Comparison of ENCODE assay signal across 18 cellular contexts in genomic region chr2:138831691-138832090, GRCh38. TPM values are rescaled to one million over a fixed set of nuclear protein-coding genes. Genes with fewer than 3 reads are reported as not detected.
DNase-seq lines count a peak whose midpoint lies in the region; ATAC-seq and TF ChIP-seq lines count a peak whose summit lies in the region.
"Had no signal": no experiment of that assay in that cellular context is flagged by ENCODE, and none has a peak within 500 bp of the region (broad histone marks: within the 10 kb centered on the region; RNA-seq: fewer than 3 reads in every experiment).

No MANE protein-coding gene starts in this region.

- H3K36me3 ChIP-seq in mammary epithelial cell (ENCODE audit: insufficient read depth, low read length) (no peaks in the 10 kb centered on the region), breast epithelium (no peaks in the 10 kb centered on the region)
- H3K36me3 ChIP-seq: BLaER1 had no signal

- H3K27me3 ChIP-seq in mammary epithelial cell (ENCODE audit: insufficient read depth, low read length) (peaks cover 4% of the 10 kb centered on the region), breast epithelium (peaks cover 0 to 3% of the 10 kb centered on the region in 2 donors)
- H3K27me3 ChIP-seq: BLaER1 had no signal

- H3K9ac ChIP-seq in mammary epithelial cell (ENCODE audit: insufficient read depth, low read length): no peak overlapping the region
- H3K9ac ChIP-seq: BLaER1 had no signal

- POLR2A ChIA-PET in WTC11 (lab: Charles Lee): no interaction called here

- H3K4me3 ChIP-seq in mammary epithelial cell (replicated peaks in 1 of 3; ENCODE audit: insufficient read depth in 1 of 3, low read depth in 2 of 3, low read length in 3 of 3): no peak overlapping the region
- no peak overlapping the region for H3K4me3 ChIP-seq in breast epithelium
- H3K4me3 ChIP-seq in epithelial cell of esophagus (ENCODE audit: low read length): no peak overlapping the region
- H3K4me3 ChIP-seq: A549, BLaER1 had no signal

- no peak overlapping the region for H2AFZ ChIP-seq in mammary epithelial cell (ENCODE audit: low read depth, low read length)

- no peak for TF ChIP-seq CTCF in mammary epithelial cell (conservative IDR thresholded peaks at IDR 0.05 in 1 of 2, IDR thresholded peaks at IDR 0.05 in 1 of 2; ENCODE audit: extremely low read depth in 1 of 2, insufficient read depth in 1 of 2, low read depth in 1 of 2, low read length in 2 of 2)
- no peak for TF ChIP-seq CTCF in breast epithelium (IDR thresholded peaks at IDR 0.05)
- TF ChIP-seq CTCF in epithelial cell of esophagus (IDR thresholded peaks at IDR 0.05; ENCODE audit: insufficient read depth, low read depth, low read length, missing control alignments): no peak
- TF ChIP-seq CTCF in WTC11 (IDR thresholded peaks at IDR 0.05): no peak

- intact Hi-C loops in mammary epithelial cell (cut with micrococcal nuclease) (no loop called here), breast epithelium (cut with DNase I; ENCODE audit: low total_unique reads) (no loop called here)

- H3K4me3 Mint-ChIP-seq in WTC11: no peak overlapping the region
- H3K4me3 Mint-ChIP-seq: CD14-positive monocyte; CD4-positive, alpha-beta memory T cell; H9 had no signal

- 50% methylated on average over 1 of the region's 1 CpG for WGBS in mammary epithelial cell (ENCODE audit: low coverage, missing lambda C conversion rate)

- peaks cover 3% of the 10 kb centered on the region; the same call in 1 of the 2 replicates for H3K4me1 Mint-ChIP-seq in WTC11
- H3K4me1 Mint-ChIP-seq: CD4-positive, alpha-beta memory T cell had no signal

- CTCF ChIA-PET in mammary epithelial cell (lab: Charles Lee; ENCODE audit: low non-redundant PET) (no interaction called here), WTC11 (lab: Charles Lee) (interaction anchor here (1.5 kb wide), 1 partner anchor 17 kb away, joined by 3 read pairs; no protein-coding TSS in a partner anchor)

- H3K27ac Mint-ChIP-seq in WTC11: no peak overlapping the region
- H3K27ac Mint-ChIP-seq: CD14-positive monocyte; CD4-positive, alpha-beta memory T cell; H9 had no signal

- no peaks in the 10 kb centered on the region for H4K20me1 ChIP-seq in mammary epithelial cell (ENCODE audit: insufficient read depth, low read length)
- H4K20me1 ChIP-seq: BLaER1 had no signal

- H3K79me2 ChIP-seq in mammary epithelial cell (ENCODE audit: insufficient read depth, low read length): no peaks in the 10 kb centered on the region

- H3K4me1 ChIP-seq in mammary epithelial cell (ENCODE audit: insufficient read depth, low read length) (no peaks in the 10 kb centered on the region), breast epithelium (no peaks in the 10 kb centered on the region)
- H3K4me1 ChIP-seq: A549 had no signal

- H3K36me3 Mint-ChIP-seq in WTC11: no peaks in the 10 kb centered on the region
- H3K36me3 Mint-ChIP-seq: CD14-positive monocyte; CD4-positive, alpha-beta memory T cell had no signal

- no peak for ATAC-seq in WTC11
- ATAC-seq: A549, HepG2 had no signal

- H3K27ac ChIP-seq in mammary epithelial cell (ENCODE audit: insufficient read depth, low read depth, low read length): no peak overlapping the region
- H3K27ac ChIP-seq in breast epithelium: no peak overlapping the region
- H3K27ac ChIP-seq: 22Rv1, A549, BLaER1 had no signal

- DNase-seq in mammary epithelial cell (peak; percentile 25), breast epithelium (ENCODE audit: low spot score in 2 of 2) (no peak), epithelial cell of esophagus (ENCODE audit: low read depth) (peak; percentile 68), kidney tubule cell (ENCODE audit: low spot score) (peak; percentile 15), WTC11 (ENCODE audit: low spot score) (no peak), kidney glomerular epithelial cell (lab: John Stamatoyannopoulos, UW) (no peak), DMS153 treated with DMSO at 0.1 percent for 48 hours (lab: John Stamatoyannopoulos, UW; ENCODE audit: unreplicated experiment) (no peak)
- no peak for DNase-seq in activated CD4-positive, CD25-positive, alpha-beta regulatory T cell treated with anti-CD3 and anti-CD28 coated beads, Interleukin-2, amount 50 U/mL, for 72 hours
- DNase-seq: CD4-positive, alpha-beta memory T cell; DMS153; DMS79 treated with DMSO at 0.1 percent for 48 hours; H9 had no signal

- no peak overlapping the region for H3K4me2 ChIP-seq in mammary epithelial cell (ENCODE audit: insufficient read depth, low read depth, low read length)
- H3K4me2 ChIP-seq: A549, BLaER1 had no signal

- no peaks in the 10 kb centered on the region for H3K9me3 Mint-ChIP-seq in WTC11
- H3K9me3 Mint-ChIP-seq: CD14-positive monocyte; CD4-positive, alpha-beta memory T cell; H9 had no signal

- dilution Hi-C loops in mammary epithelial cell (cut with HindIII; ENCODE audit: low sequenced_read_pairs): no loop called here

- no peak for TF ChIP-seq POLR2A in breast epithelium (IDR thresholded peaks at IDR 0.05)

- no peaks in the 10 kb centered on the region for H3K27me3 Mint-ChIP-seq in WTC11 (ENCODE audit: low read depth)

- in situ Hi-C loops in mammary epithelial cell (cut with MboI; ENCODE audit: low sequenced_read_pairs in 2 of 2): no loop called here

- no peaks in the 10 kb centered on the region for H3K9me3 ChIP-seq in mammary epithelial cell (replicated peaks; ENCODE audit: insufficient read depth, low read length)
- H3K9me3 ChIP-seq in breast epithelium: no peaks in the 10 kb centered on the region
- H3K9me3 ChIP-seq: A549, BLaER1 had no signal

- no TSS peak for BruUV-seq in mammary epithelial cell (replicated peaks; lab: Mats Ljungman, UMichigan)

TF ChIP-seq in WTC11, 78 proteins besides CTCF, POLR2A, EP300 and RAD21:
- no peak for TF ChIP-seq ZNF423 (CRISPR knock-in tag; IDR thresholded peaks at IDR 0.05)
- no peak for TF ChIP-seq ZNF263 (CRISPR knock-in tag; IDR thresholded peaks at IDR 0.05; ENCODE audit: low read depth)
- TF ChIP-seq ATF1 (CRISPR knock-in tag; IDR thresholded peaks at IDR 0.05): no peak
- TF ChIP-seq, protein P1, sequence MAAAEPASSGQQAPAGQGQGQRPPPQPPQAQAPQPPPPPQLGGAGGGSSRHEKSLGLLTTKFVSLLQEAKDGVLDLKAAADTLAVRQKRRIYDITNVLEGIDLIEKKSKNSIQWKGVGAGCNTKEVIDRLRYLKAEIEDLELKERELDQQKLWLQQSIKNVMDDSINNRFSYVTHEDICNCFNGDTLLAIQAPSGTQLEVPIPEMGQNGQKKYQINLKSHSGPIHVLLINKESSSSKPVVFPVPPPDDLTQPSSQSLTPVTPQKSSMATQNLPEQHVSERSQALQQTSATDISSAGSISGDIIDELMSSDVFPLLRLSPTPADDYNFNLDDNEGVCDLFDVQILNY (CRISPR knock-in tag; IDR thresholded peaks at IDR 0.05): no peak
- TF ChIP-seq GTF2I (CRISPR knock-in tag; conservative IDR thresholded peaks at IDR 0.05): no peak
- TF ChIP-seq KAT7 (CRISPR knock-in tag; IDR thresholded peaks at IDR 0.05; ENCODE audit: borderline replicate concordance): no peak
- TF ChIP-seq NR3C1 (CRISPR knock-in tag; conservative IDR thresholded peaks at IDR 0.05; ENCODE audit: low read depth): no peak
- TF ChIP-seq, protein P2, sequence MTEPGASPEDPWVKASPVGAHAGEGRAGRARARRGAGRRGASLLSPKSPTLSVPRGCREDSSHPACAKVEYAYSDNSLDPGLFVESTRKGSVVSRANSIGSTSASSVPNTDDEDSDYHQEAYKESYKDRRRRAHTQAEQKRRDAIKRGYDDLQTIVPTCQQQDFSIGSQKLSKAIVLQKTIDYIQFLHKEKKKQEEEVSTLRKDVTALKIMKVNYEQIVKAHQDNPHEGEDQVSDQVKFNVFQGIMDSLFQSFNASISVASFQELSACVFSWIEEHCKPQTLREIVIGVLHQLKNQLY (CRISPR knock-in tag; IDR thresholded peaks at IDR 0.05): no peak
- no peak for TF ChIP-seq SOX15 (CRISPR knock-in tag; IDR thresholded peaks at IDR 0.05)
- TF ChIP-seq ZNF317 (CRISPR knock-in tag; IDR thresholded peaks at IDR 0.05; ENCODE audit: borderline replicate concordance, low read depth): no peak
- TF ChIP-seq FOXJ3 (CRISPR knock-in tag; IDR thresholded peaks at IDR 0.05; ENCODE audit: borderline replicate concordance): no peak
- TF ChIP-seq, protein P3, sequence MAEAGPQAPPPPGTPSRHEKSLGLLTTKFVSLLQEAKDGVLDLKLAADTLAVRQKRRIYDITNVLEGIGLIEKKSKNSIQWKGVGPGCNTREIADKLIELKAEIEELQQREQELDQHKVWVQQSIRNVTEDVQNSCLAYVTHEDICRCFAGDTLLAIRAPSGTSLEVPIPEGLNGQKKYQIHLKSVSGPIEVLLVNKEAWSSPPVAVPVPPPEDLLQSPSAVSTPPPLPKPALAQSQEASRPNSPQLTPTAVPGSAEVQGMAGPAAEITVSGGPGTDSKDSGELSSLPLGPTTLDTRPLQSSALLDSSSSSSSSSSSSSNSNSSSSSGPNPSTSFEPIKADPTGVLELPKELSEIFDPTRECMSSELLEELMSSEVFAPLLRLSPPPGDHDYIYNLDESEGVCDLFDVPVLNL (CRISPR knock-in tag; IDR thresholded peaks at IDR 0.05; ENCODE audit: borderline replicate concordance, low read depth): no peak

RNA-seq across cellular contexts. Expression of gene NXPH2, which starts 51.5 kb away (rescaled TPM):
- total RNA-seq in mammary epithelial cell: not detected
- 0.76 TPM for polyA plus RNA-seq in mammary epithelial cell
- polyA minus RNA-seq in mammary epithelial cell: not detected
- not detected for total RNA-seq in breast epithelium
- total RNA-seq in WTC11 (2021): 0.55 to 0.94 TPM (median 0.92 TPM) in 3 replicates
- total RNA-seq: CD4-positive, alpha-beta memory T cell; G401; HepG2 had no signal
- polyA plus RNA-seq: A549; CD14-positive monocyte; CD4-positive, alpha-beta memory T cell; HepG2 had no signal

Comparison
In these comparisons a context has a peak if more than half of its experiments do, and no peak if none do; other contexts are left out.
1. DNase-seq: peak in mammary epithelial cell (single experiment), epithelial cell of esophagus (single experiment) and kidney tubule cell (single experiment); none in breast epithelium (0 of 2), WTC11 (single experiment), activated CD4-positive, CD25-positive, alpha-beta regulatory T cell treated with anti-CD3 and anti-CD28 coated beads, Interleukin-2, amount 50 U/mL, for 72 hours (single experiment), kidney glomerular epithelial cell (single experiment) and DMS153 treated with DMSO at 0.1 percent for 48 hours (single experiment).